Comparison of ENCODE assay signal across 1 cellular context in the genomic region with DNA sequence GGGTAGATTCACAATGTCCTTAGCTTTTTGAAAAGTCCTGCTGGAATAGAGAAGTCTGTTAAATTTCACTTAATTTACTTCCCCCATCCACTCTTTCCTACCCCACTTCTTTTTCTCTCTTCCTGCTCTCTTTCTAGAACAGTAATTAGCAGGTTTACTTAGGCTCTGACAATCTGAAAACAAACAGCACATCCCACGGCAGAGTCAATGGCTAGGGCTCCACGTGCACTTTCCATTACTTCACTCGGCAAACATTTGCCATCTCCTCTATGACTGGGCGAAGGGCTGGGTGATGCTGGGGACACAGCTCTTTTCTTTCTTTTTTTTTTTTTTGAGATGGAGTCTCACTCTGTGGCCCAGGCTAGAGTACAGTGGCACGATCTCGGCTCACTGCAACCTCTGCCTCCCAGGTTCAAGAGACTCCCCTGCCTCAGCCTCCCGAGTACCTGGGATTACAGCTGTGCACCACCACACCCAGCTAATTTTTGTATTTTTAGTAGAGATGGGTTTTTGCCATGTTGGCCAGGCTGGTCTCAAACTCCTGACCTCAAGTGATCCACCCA.
TF ChIP-seq lines count a peak whose summit lies in the region.
"Not testable (repeated sequence)": the region's sequence is repeated elsewhere in the genome, so short reads cannot be mapped to it uniquely, and the experiment has no call there.

No MANE protein-coding gene starts in this region.

TF ChIP-seq in HepG2, 621 proteins besides CTCF, POLR2A, EP300 and RAD21 (continued from another document and continues in another):
- peak; percentile 59; the same call in 1 of the 2 replicates for TF ChIP-seq SIX4 (CRISPR knock-in tag; IDR thresholded peaks at IDR 0.05)
- TF ChIP-seq ZNF430 (CRISPR knock-in tag; IDR thresholded peaks at IDR 0.05) = peak; percentile 33; the same call in 1 of the 2 replicates
- peak; percentile 90 for TF ChIP-seq SAP130 (CRISPR knock-in tag; IDR thresholded peaks at IDR 0.05; ENCODE audit: low read depth)
- TF ChIP-seq, protein P1, sequence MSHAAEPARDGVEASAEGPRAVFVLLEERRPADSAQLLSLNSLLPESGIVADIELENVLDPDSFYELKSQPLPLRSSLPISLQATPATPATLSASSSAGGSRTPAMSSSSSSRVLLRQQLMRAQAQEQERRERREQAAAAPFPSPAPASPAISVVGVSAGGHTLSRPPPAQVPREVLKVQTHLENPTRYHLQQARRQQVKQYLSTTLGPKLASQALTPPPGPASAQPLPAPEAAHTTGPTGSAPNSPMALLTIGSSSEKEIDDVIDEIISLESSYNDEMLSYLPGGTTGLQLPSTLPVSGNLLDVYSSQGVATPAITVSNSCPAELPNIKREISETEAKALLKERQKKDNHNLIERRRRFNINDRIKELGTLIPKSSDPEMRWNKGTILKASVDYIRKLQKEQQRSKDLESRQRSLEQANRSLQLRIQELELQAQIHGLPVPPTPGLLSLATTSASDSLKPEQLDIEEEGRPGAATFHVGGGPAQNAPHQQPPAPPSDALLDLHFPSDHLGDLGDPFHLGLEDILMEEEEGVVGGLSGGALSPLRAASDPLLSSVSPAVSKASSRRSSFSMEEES (CRISPR knock-in tag; IDR thresholded peaks at IDR 0.05) = peak; percentile 90
- 0 out of 2 replicates have a peak, but pooled peaks have one; percentile 31 for TF ChIP-seq NFYC (CRISPR knock-in tag; IDR thresholded peaks at IDR 0.05)
- TF ChIP-seq, protein P2, sequence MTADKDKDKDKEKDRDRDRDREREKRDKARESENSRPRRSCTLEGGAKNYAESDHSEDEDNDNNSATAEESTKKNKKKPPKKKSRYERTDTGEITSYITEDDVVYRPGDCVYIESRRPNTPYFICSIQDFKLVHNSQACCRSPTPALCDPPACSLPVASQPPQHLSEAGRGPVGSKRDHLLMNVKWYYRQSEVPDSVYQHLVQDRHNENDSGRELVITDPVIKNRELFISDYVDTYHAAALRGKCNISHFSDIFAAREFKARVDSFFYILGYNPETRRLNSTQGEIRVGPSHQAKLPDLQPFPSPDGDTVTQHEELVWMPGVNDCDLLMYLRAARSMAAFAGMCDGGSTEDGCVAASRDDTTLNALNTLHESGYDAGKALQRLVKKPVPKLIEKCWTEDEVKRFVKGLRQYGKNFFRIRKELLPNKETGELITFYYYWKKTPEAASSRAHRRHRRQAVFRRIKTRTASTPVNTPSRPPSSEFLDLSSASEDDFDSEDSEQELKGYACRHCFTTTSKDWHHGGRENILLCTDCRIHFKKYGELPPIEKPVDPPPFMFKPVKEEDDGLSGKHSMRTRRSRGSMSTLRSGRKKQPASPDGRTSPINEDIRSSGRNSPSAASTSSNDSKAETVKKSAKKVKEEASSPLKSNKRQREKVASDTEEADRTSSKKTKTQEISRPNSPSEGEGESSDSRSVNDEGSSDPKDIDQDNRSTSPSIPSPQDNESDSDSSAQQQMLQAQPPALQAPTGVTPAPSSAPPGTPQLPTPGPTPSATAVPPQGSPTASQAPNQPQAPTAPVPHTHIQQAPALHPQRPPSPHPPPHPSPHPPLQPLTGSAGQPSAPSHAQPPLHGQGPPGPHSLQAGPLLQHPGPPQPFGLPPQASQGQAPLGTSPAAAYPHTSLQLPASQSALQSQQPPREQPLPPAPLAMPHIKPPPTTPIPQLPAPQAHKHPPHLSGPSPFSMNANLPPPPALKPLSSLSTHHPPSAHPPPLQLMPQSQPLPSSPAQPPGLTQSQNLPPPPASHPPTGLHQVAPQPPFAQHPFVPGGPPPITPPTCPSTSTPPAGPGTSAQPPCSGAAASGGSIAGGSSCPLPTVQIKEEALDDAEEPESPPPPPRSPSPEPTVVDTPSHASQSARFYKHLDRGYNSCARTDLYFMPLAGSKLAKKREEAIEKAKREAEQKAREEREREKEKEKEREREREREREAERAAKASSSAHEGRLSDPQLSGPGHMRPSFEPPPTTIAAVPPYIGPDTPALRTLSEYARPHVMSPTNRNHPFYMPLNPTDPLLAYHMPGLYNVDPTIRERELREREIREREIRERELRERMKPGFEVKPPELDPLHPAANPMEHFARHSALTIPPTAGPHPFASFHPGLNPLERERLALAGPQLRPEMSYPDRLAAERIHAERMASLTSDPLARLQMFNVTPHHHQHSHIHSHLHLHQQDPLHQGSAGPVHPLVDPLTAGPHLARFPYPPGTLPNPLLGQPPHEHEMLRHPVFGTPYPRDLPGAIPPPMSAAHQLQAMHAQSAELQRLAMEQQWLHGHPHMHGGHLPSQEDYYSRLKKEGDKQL (CRISPR knock-in tag; IDR thresholded peaks at IDR 0.05; ENCODE audit: low read depth) = peak; percentile 70; the same call in 1 of the 2 replicates
- TF ChIP-seq ELF1 (CRISPR knock-in tag; IDR thresholded peaks at IDR 0.05) = peak; percentile 25; the same call in 1 of the 2 replicates
- peak; percentile 70 for TF ChIP-seq ATF7 (IDR thresholded peaks at IDR 0.05)
- TF ChIP-seq ATF7 (CRISPR knock-in tag; IDR thresholded peaks at IDR 0.05) = peak; percentile 89; the same call in 1 of the 2 replicates
- peak; percentile 87 for TF ChIP-seq BCL6 (CRISPR knock-in tag; IDR thresholded peaks at IDR 0.05)
- not testable (repeated sequence) for TF ChIP-seq TCF12 (IDR thresholded peaks at IDR 0.05); FOXP1 (IDR thresholded peaks at IDR 0.05); CREM (CRISPR knock-in tag; IDR thresholded peaks at IDR 0.05)
- TF ChIP-seq TCF12 (CRISPR knock-in tag; IDR thresholded peaks at IDR 0.05) = 0 out of 2 replicates have a peak, but pooled peaks have one; percentile 34
- peak; percentile 19; the same call in 1 of the 2 replicates for TF ChIP-seq DMAP1 (CRISPR knock-in tag; IDR thresholded peaks at IDR 0.05)
- 0 out of 2 replicates have a peak, but pooled peaks have one; percentile 18 for TF ChIP-seq ZBTB20 (CRISPR knock-in tag; IDR thresholded peaks at IDR 0.05; ENCODE audit: borderline replicate concordance, low read depth)
- TF ChIP-seq FOXP1 (CRISPR knock-in tag; IDR thresholded peaks at IDR 0.05) = peak; percentile 77
- TF ChIP-seq, protein P3, sequence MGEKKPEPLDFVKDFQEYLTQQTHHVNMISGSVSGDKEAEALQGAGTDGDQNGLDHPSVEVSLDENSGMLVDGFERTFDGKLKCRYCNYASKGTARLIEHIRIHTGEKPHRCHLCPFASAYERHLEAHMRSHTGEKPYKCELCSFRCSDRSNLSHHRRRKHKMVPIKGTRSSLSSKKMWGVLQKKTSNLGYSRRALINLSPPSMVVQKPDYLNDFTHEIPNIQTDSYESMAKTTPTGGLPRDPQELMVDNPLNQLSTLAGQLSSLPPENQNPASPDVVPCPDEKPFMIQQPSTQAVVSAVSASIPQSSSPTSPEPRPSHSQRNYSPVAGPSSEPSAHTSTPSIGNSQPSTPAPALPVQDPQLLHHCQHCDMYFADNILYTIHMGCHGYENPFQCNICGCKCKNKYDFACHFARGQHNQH (CRISPR knock-in tag; IDR thresholded peaks at IDR 0.05) = 0 out of 2 replicates have a peak, but pooled peaks have one; percentile 55
- peak; percentile 92 for TF ChIP-seq MIXL1 (CRISPR knock-in tag; IDR thresholded peaks at IDR 0.05)
- TF ChIP-seq HMG20A (CRISPR knock-in tag; IDR thresholded peaks at IDR 0.05; ENCODE audit: borderline replicate concordance) = peak; percentile 60; the same call in 1 of the 2 replicates
- TF ChIP-seq CBX5 (CRISPR knock-in tag; IDR thresholded peaks at IDR 0.05; ENCODE audit: borderline replicate concordance) = peak; percentile 26; the same call in 1 of the 2 replicates
- TF ChIP-seq ZNF644 (CRISPR knock-in tag; IDR thresholded peaks at IDR 0.05; ENCODE audit: low read depth) = peak; percentile 97
- TF ChIP-seq, protein P4, sequence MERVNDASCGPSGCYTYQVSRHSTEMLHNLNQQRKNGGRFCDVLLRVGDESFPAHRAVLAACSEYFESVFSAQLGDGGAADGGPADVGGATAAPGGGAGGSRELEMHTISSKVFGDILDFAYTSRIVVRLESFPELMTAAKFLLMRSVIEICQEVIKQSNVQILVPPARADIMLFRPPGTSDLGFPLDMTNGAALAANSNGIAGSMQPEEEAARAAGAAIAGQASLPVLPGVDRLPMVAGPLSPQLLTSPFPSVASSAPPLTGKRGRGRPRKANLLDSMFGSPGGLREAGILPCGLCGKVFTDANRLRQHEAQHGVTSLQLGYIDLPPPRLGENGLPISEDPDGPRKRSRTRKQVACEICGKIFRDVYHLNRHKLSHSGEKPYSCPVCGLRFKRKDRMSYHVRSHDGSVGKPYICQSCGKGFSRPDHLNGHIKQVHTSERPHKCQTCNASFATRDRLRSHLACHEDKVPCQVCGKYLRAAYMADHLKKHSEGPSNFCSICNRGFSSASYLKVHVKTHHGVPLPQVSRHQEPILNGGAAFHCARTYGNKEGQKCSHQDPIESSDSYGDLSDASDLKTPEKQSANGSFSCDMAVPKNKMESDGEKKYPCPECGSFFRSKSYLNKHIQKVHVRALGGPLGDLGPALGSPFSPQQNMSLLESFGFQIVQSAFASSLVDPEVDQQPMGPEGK (CRISPR knock-in tag; IDR thresholded peaks at IDR 0.05) = peak; percentile 45; the same call in 1 of the 2 replicates
- TF ChIP-seq, protein P5, sequence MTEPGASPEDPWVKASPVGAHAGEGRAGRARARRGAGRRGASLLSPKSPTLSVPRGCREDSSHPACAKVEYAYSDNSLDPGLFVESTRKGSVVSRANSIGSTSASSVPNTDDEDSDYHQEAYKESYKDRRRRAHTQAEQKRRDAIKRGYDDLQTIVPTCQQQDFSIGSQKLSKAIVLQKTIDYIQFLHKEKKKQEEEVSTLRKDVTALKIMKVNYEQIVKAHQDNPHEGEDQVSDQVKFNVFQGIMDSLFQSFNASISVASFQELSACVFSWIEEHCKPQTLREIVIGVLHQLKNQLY (CRISPR knock-in tag; IDR thresholded peaks at IDR 0.05) = peak; percentile 86
- TF ChIP-seq FOXK1 (CRISPR knock-in tag; IDR thresholded peaks at IDR 0.05; ENCODE audit: borderline replicate concordance, low read depth) = peak; percentile 48; the same call in 1 of the 2 replicates
- TF ChIP-seq ZNF652 (CRISPR knock-in tag; IDR thresholded peaks at IDR 0.05; ENCODE audit: borderline replicate concordance, low read depth) = peak; percentile 18; the same call in 1 of the 2 replicates
- TF ChIP-seq, protein P6, sequence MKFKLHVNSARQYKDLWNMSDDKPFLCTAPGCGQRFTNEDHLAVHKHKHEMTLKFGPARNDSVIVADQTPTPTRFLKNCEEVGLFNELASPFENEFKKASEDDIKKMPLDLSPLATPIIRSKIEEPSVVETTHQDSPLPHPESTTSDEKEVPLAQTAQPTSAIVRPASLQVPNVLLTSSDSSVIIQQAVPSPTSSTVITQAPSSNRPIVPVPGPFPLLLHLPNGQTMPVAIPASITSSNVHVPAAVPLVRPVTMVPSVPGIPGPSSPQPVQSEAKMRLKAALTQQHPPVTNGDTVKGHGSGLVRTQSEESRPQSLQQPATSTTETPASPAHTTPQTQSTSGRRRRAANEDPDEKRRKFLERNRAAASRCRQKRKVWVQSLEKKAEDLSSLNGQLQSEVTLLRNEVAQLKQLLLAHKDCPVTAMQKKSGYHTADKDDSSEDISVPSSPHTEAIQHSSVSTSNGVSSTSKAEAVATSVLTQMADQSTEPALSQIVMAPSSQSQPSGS (CRISPR knock-in tag; IDR thresholded peaks at IDR 0.05) = peak; percentile 94
- TF ChIP-seq BHLHE40 (IDR thresholded peaks at IDR 0.05; ENCODE audit: low read length) = peak; percentile 88
- TF ChIP-seq ZSCAN30 (CRISPR knock-in tag; IDR thresholded peaks at IDR 0.05) = 0 out of 2 replicates have a peak, but pooled peaks have one; percentile 35
- 0 out of 2 replicates have a peak, but pooled peaks have one; percentile 38 for TF ChIP-seq KDM1A (CRISPR knock-in tag; IDR thresholded peaks at IDR 0.05)
- peak; percentile 55; the same call in 1 of the 2 replicates for TF ChIP-seq HOXA3 (CRISPR knock-in tag; IDR thresholded peaks at IDR 0.05)
- TF ChIP-seq, protein P7, sequence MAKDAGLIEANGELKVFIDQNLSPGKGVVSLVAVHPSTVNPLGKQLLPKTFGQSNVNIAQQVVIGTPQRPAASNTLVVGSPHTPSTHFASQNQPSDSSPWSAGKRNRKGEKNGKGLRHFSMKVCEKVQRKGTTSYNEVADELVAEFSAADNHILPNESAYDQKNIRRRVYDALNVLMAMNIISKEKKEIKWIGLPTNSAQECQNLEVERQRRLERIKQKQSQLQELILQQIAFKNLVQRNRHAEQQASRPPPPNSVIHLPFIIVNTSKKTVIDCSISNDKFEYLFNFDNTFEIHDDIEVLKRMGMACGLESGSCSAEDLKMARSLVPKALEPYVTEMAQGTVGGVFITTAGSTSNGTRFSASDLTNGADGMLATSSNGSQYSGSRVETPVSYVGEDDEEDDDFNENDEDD (CRISPR knock-in tag; IDR thresholded peaks at IDR 0.05; ENCODE audit: borderline replicate concordance) = peak; percentile 55; the same call in 1 of the 2 replicates
- peak; percentile 13; the same call in 1 of the 2 replicates for TF ChIP-seq EHMT2 (IDR thresholded peaks at IDR 0.05; ENCODE audit: borderline replicate concordance, low read depth, low read length)
- peak; percentile 76; the same call in 1 of the 2 replicates for TF ChIP-seq ZNF792 (CRISPR knock-in tag; IDR thresholded peaks at IDR 0.05)
- peak; percentile 64 for TF ChIP-seq RCOR2 (CRISPR knock-in tag; IDR thresholded peaks at IDR 0.05)
- TF ChIP-seq CREM (IDR thresholded peaks at IDR 0.05) = peak; percentile 48
- peak; percentile 91 for TF ChIP-seq FOXA3 (CRISPR knock-in tag; IDR thresholded peaks at IDR 0.05)
- TF ChIP-seq HDAC1 (CRISPR knock-in tag; IDR thresholded peaks at IDR 0.05) = peak; percentile 49; the same call in 1 of the 2 replicates
- TF ChIP-seq, protein P8, sequence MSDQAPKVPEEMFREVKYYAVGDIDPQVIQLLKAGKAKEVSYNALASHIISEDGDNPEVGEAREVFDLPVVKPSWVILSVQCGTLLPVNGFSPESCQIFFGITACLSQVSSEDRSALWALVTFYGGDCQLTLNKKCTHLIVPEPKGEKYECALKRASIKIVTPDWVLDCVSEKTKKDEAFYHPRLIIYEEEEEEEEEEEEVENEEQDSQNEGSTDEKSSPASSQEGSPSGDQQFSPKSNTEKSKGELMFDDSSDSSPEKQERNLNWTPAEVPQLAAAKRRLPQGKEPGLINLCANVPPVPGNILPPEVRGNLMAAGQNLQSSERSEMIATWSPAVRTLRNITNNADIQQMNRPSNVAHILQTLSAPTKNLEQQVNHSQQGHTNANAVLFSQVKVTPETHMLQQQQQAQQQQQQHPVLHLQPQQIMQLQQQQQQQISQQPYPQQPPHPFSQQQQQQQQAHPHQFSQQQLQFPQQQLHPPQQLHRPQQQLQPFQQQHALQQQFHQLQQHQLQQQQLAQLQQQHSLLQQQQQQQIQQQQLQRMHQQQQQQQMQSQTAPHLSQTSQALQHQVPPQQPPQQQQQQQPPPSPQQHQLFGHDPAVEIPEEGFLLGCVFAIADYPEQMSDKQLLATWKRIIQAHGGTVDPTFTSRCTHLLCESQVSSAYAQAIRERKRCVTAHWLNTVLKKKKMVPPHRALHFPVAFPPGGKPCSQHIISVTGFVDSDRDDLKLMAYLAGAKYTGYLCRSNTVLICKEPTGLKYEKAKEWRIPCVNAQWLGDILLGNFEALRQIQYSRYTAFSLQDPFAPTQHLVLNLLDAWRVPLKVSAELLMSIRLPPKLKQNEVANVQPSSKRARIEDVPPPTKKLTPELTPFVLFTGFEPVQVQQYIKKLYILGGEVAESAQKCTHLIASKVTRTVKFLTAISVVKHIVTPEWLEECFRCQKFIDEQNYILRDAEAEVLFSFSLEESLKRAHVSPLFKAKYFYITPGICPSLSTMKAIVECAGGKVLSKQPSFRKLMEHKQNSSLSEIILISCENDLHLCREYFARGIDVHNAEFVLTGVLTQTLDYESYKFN (CRISPR knock-in tag; conservative IDR thresholded peaks at IDR 0.05) = peak; percentile 51
- peak; percentile 36; the same call in 1 of the 3 replicates for TF ChIP-seq MXI1 (IDR thresholded peaks at IDR 0.05; ENCODE audit: borderline replicate concordance, low read depth, low read length)
- TF ChIP-seq ERF (CRISPR knock-in tag; IDR thresholded peaks at IDR 0.05) = peak; percentile 66; the same call in 1 of the 2 replicates
